ENCODE assay signal across 17 cellular contexts in the genomic region with DNA sequence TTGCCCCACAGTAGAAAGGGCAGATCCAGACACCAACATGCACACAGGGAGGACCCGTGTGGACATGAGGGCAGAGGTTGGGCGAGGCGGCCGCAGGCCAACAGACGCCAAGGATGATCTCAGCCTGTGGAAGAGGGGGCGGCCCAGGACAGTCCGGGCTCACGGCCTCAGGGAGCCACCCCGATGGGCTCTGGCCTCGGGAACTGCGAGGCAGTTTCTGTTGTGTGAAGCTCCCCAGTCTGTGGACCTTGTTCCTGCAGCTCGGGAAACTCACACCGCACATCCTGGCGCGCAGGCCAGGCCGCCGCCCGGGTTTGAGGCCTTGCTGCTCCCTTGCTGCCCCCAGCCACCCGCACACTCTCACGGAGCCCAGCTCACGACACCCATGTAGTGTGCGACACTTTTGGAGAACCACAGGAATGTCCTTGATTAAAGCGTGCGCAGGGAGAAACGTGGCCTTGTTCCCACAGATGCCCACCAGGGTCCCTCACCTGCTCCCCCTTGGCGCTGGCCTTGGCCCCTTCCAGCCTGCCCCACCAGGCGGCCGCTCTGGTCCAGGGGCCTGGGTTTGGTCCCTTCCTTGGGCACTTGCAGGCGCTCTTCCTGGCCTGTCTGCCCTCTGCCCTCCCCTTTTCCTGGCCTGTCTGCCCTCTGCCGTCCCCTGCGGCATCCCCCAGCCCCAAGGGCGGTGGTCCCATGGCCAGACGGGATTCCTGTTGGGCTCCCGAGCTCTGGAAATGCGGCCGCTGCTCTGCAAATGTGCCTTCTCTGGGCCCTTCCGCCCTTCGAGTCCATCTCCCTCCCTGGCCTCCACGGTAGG. TPM values are rescaled to one million over a fixed set of nuclear protein-coding genes. Genes with fewer than 3 reads are reported as not detected.
DNase-seq lines count a peak whose midpoint lies in the region; TF ChIP-seq lines count a peak whose summit lies in the region.
"Had no signal": no experiment of that assay in that cellular context is flagged by ENCODE, and none has a peak within 500 bp of the region (broad histone marks: within the 10 kb centered on the region; RNA-seq: fewer than 3 reads in every experiment).

No MANE protein-coding gene starts in this region.

- WGBS in mesenchymal stem cell, result 96% methylated on average over 39 of the region's 39 CpGs

- no peak for TF ChIP-seq CTCF in glutamatergic neuron (IDR thresholded peaks at IDR 0.05; ENCODE audit: partially characterized antibody, unreplicated experiment)

- H3K23ac ChIP-seq in mesenchymal stem cell (ENCODE audit: low read length in 2 of 2), result no peak overlapping the region

- peaks cover 18% of the 10 kb centered on the region for H3K27me3 Mint-ChIP-seq in glutamatergic neuron (ENCODE audit: unreplicated experiment)
- peaks cover 2% of the 10 kb centered on the region for H3K27me3 Mint-ChIP-seq in activated CD4-positive, alpha-beta memory T cell treated with anti-CD3 and anti-CD28 coated beads for 36 hours

- no peak overlapping the region for H3K18ac ChIP-seq in mesenchymal stem cell (ENCODE audit: low read depth in 1 of 2, low read length in 2 of 2)

- H2AK5ac ChIP-seq in mesenchymal stem cell (ENCODE audit: low read length, severe bottlenecking), result no peak overlapping the region

- intact Hi-C loops in activated CD4-positive, alpha-beta memory T cell treated with anti-CD3 and anti-CD28 coated beads for 36 hours (cut with micrococcal nuclease), result no loop called here

- H3K27ac ChIP-seq in BLaER1 (peak overlapping the region; percentile 49), SJCRH30 (no peak overlapping the region; the same call in 1 of the 2 replicates), mesenchymal stem cell (ENCODE audit: low read length, poor library complexity, severe bottlenecking) (no peak overlapping the region)

- no peak overlapping the region for H2BK5ac ChIP-seq in mesenchymal stem cell (ENCODE audit: low read depth, low read length, poor library complexity, severe bottlenecking)

- H3K36me3 ChIP-seq in BLaER1, result no peaks in the 10 kb centered on the region
- no peaks in the 10 kb centered on the region for H3K36me3 ChIP-seq in SJCRH30
- H3K36me3 ChIP-seq in mesenchymal stem cell (ENCODE audit: control insufficient read depth in 1 of 2, insufficient read depth in 2 of 2, low read depth in 1 of 2, low read length in 2 of 2), result no peaks in the 10 kb centered on the region

- CTCF ChIA-PET in activated CD4-positive, alpha-beta memory T cell treated with anti-CD3 and anti-CD28 coated beads for 36 hours (lab: Charles Lee), result no interaction called here

- peaks cover 8% of the 10 kb centered on the region for H3K9me3 Mint-ChIP-seq in glutamatergic neuron (ENCODE audit: unreplicated experiment)
- H3K9me3 Mint-ChIP-seq in activated CD4-positive, alpha-beta memory T cell treated with anti-CD3 and anti-CD28 coated beads for 36 hours, result no peaks in the 10 kb centered on the region
- H3K9me3 Mint-ChIP-seq: CD8-positive, alpha-beta T cell; IgD-negative memory B cell had no signal

- H2BK120ac ChIP-seq in mesenchymal stem cell (ENCODE audit: low read depth, low read length), result no peak overlapping the region

- H3K9me3 ChIP-seq in BLaER1 (no peaks in the 10 kb centered on the region), SJCRH30 (replicated peaks) (no peaks in the 10 kb centered on the region), mesenchymal stem cell (ENCODE audit: control insufficient read depth, low read length) (no peaks in the 10 kb centered on the region)

- H3K4me3 Mint-ChIP-seq in glutamatergic neuron (ENCODE audit: unreplicated experiment), result no peak overlapping the region
- H3K4me3 Mint-ChIP-seq in activated CD4-positive, alpha-beta memory T cell treated with anti-CD3 and anti-CD28 coated beads for 36 hours, result no peak overlapping the region
- H3K4me3 Mint-ChIP-seq: B cell; CD14-positive monocyte; CD8-positive, alpha-beta T cell; GM23338; H9 had no signal

- no peaks in the 10 kb centered on the region for H3K79me1 ChIP-seq in mesenchymal stem cell (replicated peaks; ENCODE audit: low read length, poor library complexity, severe bottlenecking)

- no peaks in the 10 kb centered on the region for H4K20me1 ChIP-seq in BLaER1

- H3K27me3 ChIP-seq in BLaER1 (peaks cover 11% of the 10 kb centered on the region; the same call in 1 of the 2 replicates), SJCRH30 (no peaks in the 10 kb centered on the region), mesenchymal stem cell (ENCODE audit: control insufficient read depth in 1 of 2, insufficient read depth in 1 of 2, low read length in 2 of 2) (peaks cover 0 to 25% of the 10 kb centered on the region in 2 experiments)

- peak overlapping the region; percentile 9 for H4K91ac ChIP-seq in mesenchymal stem cell (ENCODE audit: low read length)

- peaks cover 25% of the 10 kb centered on the region for H3K4me1 Mint-ChIP-seq in glutamatergic neuron (ENCODE audit: low read depth, unreplicated experiment)
- peaks cover 3% of the 10 kb centered on the region for H3K4me1 Mint-ChIP-seq in activated CD4-positive, alpha-beta memory T cell treated with anti-CD3 and anti-CD28 coated beads for 36 hours (ENCODE audit: low read depth)

- no peak overlapping the region for H2BK12ac ChIP-seq in mesenchymal stem cell (ENCODE audit: low read length in 2 of 2)

- H3K4me1 ChIP-seq in BLaER1 (peaks cover 75% of the 10 kb centered on the region), SJCRH30 (peaks cover 73% of the 10 kb centered on the region), mesenchymal stem cell (ENCODE audit: control insufficient read depth, insufficient read depth, low read depth, low read length) (peaks cover 9% of the 10 kb centered on the region)

- POLR2A ChIA-PET in activated CD4-positive, alpha-beta memory T cell treated with anti-CD3 and anti-CD28 coated beads for 36 hours (lab: Charles Lee), result no interaction called here

- peak; percentile 24 to 31 for DNase-seq in SJCRH30
- no peak for DNase-seq in glutamatergic neuron
- no peak for DNase-seq in mesenchymal stem cell
- no peak for DNase-seq in activated T-cell treated with anti-CD3 and anti-CD28 coated beads, Interleukin-2, amount 50 U/mL, for 1 hour
- DNase-seq in SHP77 treated with DMSO at 0.1 percent for 48 hours (lab: John Stamatoyannopoulos, UW), result no peak
- DNase-seq in NCI-H446 (lab: John Stamatoyannopoulos, UW), result no peak
- no peak for DNase-seq in activated CD4-positive, alpha-beta memory T cell treated with anti-CD3 and anti-CD28 coated beads for 36 hours
- DNase-seq: 8988T, COR-L47, GF-D8, H9 had no signal

- no peak overlapping the region for H3K14ac ChIP-seq in mesenchymal stem cell (ENCODE audit: low read length in 2 of 2)

- H3K4me2 ChIP-seq in BLaER1 (peak overlapping the region; percentile 79), mesenchymal stem cell (ENCODE audit: low read length, poor library complexity, severe bottlenecking) (no peak overlapping the region)
- H3K4me2 ChIP-seq: GM23338 had no signal

- no peak overlapping the region for H2AFZ ChIP-seq in mesenchymal stem cell (ENCODE audit: low read depth, low read length)
- H2AFZ ChIP-seq: GM23338 had no signal

- H3K4ac ChIP-seq in mesenchymal stem cell (ENCODE audit: low read depth in 1 of 2, low read length in 2 of 2), result no peak overlapping the region

- H3K36me3 Mint-ChIP-seq in glutamatergic neuron (ENCODE audit: unreplicated experiment), result no peaks in the 10 kb centered on the region
- H3K36me3 Mint-ChIP-seq in activated CD4-positive, alpha-beta memory T cell treated with anti-CD3 and anti-CD28 coated beads for 36 hours, result no peaks in the 10 kb centered on the region
- H3K36me3 Mint-ChIP-seq: CD8-positive, alpha-beta T cell; IgD-negative memory B cell had no signal

- no peak overlapping the region for H2BK15ac ChIP-seq in mesenchymal stem cell (ENCODE audit: low read depth, poor library complexity, severe bottlenecking)

- no peak overlapping the region for H3K9ac ChIP-seq in BLaER1
- H3K9ac ChIP-seq in mesenchymal stem cell (ENCODE audit: low read length), result no peak overlapping the region

- no peak overlapping the region for H4K8ac ChIP-seq in mesenchymal stem cell (ENCODE audit: low read length)

- H3K4me3 ChIP-seq in BLaER1 (no peak overlapping the region), SJCRH30 (no peak overlapping the region), mesenchymal stem cell (ENCODE audit: insufficient read depth in 1 of 2, low read depth in 1 of 2, low read length in 2 of 2) (no peak overlapping the region)
- H3K4me3 ChIP-seq: GM23338 had no signal

- peak overlapping the region; percentile 97 for H3K27ac Mint-ChIP-seq in glutamatergic neuron (ENCODE audit: unreplicated experiment)
- no peak overlapping the region for H3K27ac Mint-ChIP-seq in activated CD4-positive, alpha-beta memory T cell treated with anti-CD3 and anti-CD28 coated beads for 36 hours
- H3K27ac Mint-ChIP-seq: B cell; CD14-positive monocyte; CD8-positive, alpha-beta T cell; GM23338 had no signal

RNA-seq across cellular contexts. Expression of a gene that starts 9.3 kb away (rescaled TPM):
- 97.0 and 99.8 TPM in 2 replicates for total RNA-seq in SJCRH30 (2014; rRNA removed; shearing (Covaris generic))
- total RNA-seq in glutamatergic neuron (ENCODE audit: unreplicated experiment), result 92.4 TPM
- 54.5 TPM for polyA plus RNA-seq in mesenchymal stem cell (2013, experiment 1 of 2)
- 52.5 TPM for polyA plus RNA-seq in mesenchymal stem cell (2013, experiment 2 of 2)
- total RNA-seq in activated CD4-positive, alpha-beta memory T cell treated with anti-CD3 and anti-CD28 coated beads for 36 hours, result 10 to 100 TPM; 60.7 to 60.9 TPM

Comparison
In these comparisons a context has a peak if more than half of its experiments do, and no peak if none do; other contexts are left out.
1. DNase-seq: peak in SJCRH30 (2 of 2); none in glutamatergic neuron (single experiment), mesenchymal stem cell (single experiment), activated T-cell treated with anti-CD3 and anti-CD28 coated beads, Interleukin-2, amount 50 U/mL, for 1 hour (single experiment), SHP77 treated with DMSO at 0.1 percent for 48 hours (single experiment), NCI-H446 (0 of 2) and activated CD4-positive, alpha-beta memory T cell treated with anti-CD3 and anti-CD28 coated beads for 36 hours (single experiment).